Comparison of ENCODE assay signal across 8 cellular contexts in the genomic region with DNA sequence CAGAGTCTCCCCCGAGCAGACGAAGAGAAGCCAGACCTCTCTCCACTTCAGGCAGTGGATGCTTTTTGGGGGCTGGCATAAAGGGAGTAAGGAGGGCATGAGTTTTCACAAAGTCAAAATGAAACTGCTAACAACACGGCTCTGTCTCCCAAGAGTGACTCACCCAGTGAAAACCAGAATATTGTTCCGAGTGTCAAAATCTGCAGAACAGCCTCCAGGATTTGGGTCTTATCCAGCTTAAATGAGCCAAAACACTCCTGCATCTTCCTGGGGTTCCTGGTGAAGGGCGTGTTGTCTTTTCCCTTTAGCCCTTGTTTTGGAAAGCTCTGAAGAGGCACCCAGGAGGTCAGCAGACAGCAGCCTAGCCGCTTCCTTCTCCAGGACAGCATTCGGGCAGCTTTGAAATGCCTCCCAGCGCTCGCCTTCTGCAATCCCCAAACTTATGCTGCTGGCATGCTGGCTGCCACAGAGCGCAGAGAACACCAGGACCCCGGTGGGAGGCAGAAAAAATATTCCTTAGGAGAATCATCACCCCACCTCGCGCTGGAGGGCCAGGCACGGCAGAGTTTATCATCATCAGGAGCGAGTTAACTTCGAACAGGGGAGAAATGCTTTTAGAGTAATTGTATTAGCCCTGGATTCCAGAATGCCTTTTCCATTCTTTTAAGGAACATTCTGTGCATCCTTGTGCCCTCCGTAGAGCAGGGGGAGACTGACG.
DNase-seq lines count a peak whose midpoint lies in the region; ATAC-seq and TF ChIP-seq lines count a peak whose summit lies in the region.

No MANE protein-coding gene starts in this region.

- no peak overlapping the region for H3K4me3 Mint-ChIP-seq in stimulated activated memory B cell treated with anti-CD40 and anti-IgM and Interleukin-4, amounts not matched to agents 10 μg/mL and 1 μg/mL and 100 μg/mL, for 72 hours

- H3K9ac ChIP-seq in adipocyte (ENCODE audit: low read length): peak overlapping the region; percentile 77

- H3K27ac ChIP-seq in HEK293 (ENCODE audit: extremely low read depth, low read depth, low read length): no peak overlapping the region

- no peaks in the 10 kb centered on the region for H3K27me3 ChIP-seq in adipocyte (replicated peaks; ENCODE audit: control insufficient read depth, insufficient read depth, low read length)

- POLR2A ChIA-PET in HEK293 (lab: Yijun Ruan, JAX): interaction anchor here (0.6 kb wide), 1 partner anchor 134 kb away, joined by 3 read pairs; no protein-coding TSS in a partner anchor

- H3K27ac Mint-ChIP-seq in stimulated activated memory B cell treated with anti-CD40 and anti-IgM and Interleukin-4, amounts not matched to agents 10 μg/mL and 1 μg/mL and 100 μg/mL, for 72 hours: no peak overlapping the region

- peak; percentile 38 for ATAC-seq in left ventricle myocardium superior
- peak; percentile 14 for ATAC-seq in stimulated activated memory B cell treated with anti-CD40 and anti-IgM and Interleukin-4, amounts not matched to agents 10 μg/mL and 1 μg/mL and 100 μg/mL, for 72 hours
- no peak for ATAC-seq in GM21723 (IDR thresholded peaks at IDR 0.05; ENCODE audit: unreplicated experiment)
- ATAC-seq in GM21367 (IDR thresholded peaks at IDR 0.05; ENCODE audit: unreplicated experiment): no peak

- peaks cover 78% of the 10 kb centered on the region for H3K27me3 Mint-ChIP-seq in stimulated activated memory B cell treated with anti-CD40 and anti-IgM and Interleukin-4, amounts not matched to agents 10 μg/mL and 1 μg/mL and 100 μg/mL, for 72 hours

- H3K36me3 ChIP-seq in HEK293 (ENCODE audit: control insufficient read depth in 2 of 2, insufficient read depth in 1 of 2, low read length in 2 of 2): no peaks in the 10 kb centered on the region
- H3K36me3 ChIP-seq in adipocyte (ENCODE audit: control insufficient read depth, insufficient read depth, low read length, severe bottlenecking): no peaks in the 10 kb centered on the region

- H3K4me3 ChIP-seq in HEK293 (ENCODE audit: low read depth, low read length) (no peak overlapping the region), adipocyte (ENCODE audit: low read length) (peak overlapping the region; percentile 65)

- DNase-seq in adipocyte (ENCODE audit: low read depth) (peak; percentile 76), left ventricle myocardium superior (no peak), NCI-H187 treated with DMSO at 0.1 percent for 48 hours (lab: John Stamatoyannopoulos, UW) (no peak), HUDEP-2 (lab: John Stamatoyannopoulos, UW; ENCODE audit: unreplicated experiment in 76 of 76) (no peak)

- peaks cover 3% of the 10 kb centered on the region for H3K9me3 Mint-ChIP-seq in stimulated activated memory B cell treated with anti-CD40 and anti-IgM and Interleukin-4, amounts not matched to agents 10 μg/mL and 1 μg/mL and 100 μg/mL, for 72 hours

- H3K9me3 ChIP-seq in HEK293 (ENCODE audit: control insufficient read depth, insufficient read depth, low read depth, low read length): no peaks in the 10 kb centered on the region
- no peaks in the 10 kb centered on the region for H3K9me3 ChIP-seq in adipocyte (ENCODE audit: control insufficient read depth, low read length)

- H3K4me1 Mint-ChIP-seq in stimulated activated memory B cell treated with anti-CD40 and anti-IgM and Interleukin-4, amounts not matched to agents 10 μg/mL and 1 μg/mL and 100 μg/mL, for 72 hours: peaks cover 45% of the 10 kb centered on the region

- peaks cover 12% of the 10 kb centered on the region for H3K36me3 Mint-ChIP-seq in stimulated activated memory B cell treated with anti-CD40 and anti-IgM and Interleukin-4, amounts not matched to agents 10 μg/mL and 1 μg/mL and 100 μg/mL, for 72 hours

- no peak for TF ChIP-seq CTCF in HEK293 (tag by site-specific recombination; IDR thresholded peaks at IDR 0.05)

- CTCF ChIA-PET in HEK293 (lab: Yijun Ruan, JAX): interaction anchor here (0.6 to 1.4 kb wide), 3 partner anchors 9 to 1336 kb away, joined by 3 read pairs; no protein-coding TSS in a partner anchor

- intact Hi-C loops in left ventricle myocardium superior (cut with micrococcal nuclease): no loop called here

- H3K4me1 ChIP-seq in HEK293 (ENCODE audit: control insufficient read depth, insufficient read depth, low read length): no peaks in the 10 kb centered on the region; the same call in 1 of the 2 replicates
- peaks cover 74% of the 10 kb centered on the region for H3K4me1 ChIP-seq in adipocyte (ENCODE audit: control insufficient read depth, insufficient read depth, low read length)

TF ChIP-seq in HEK293, 187 proteins besides CTCF, POLR2A, EP300 and RAD21:
- TF ChIP-seq ZNF600 (tag by site-specific recombination; IDR thresholded peaks at IDR 0.05) (peak; percentile 79), ZBTB20 (tag by site-specific recombination; IDR thresholded peaks at IDR 0.05) (0 out of 2 replicates have a peak, but pooled peaks have one; percentile 9), GLIS1 (tag by site-specific recombination; IDR thresholded peaks at IDR 0.05) (peak; percentile 86), ZNF24 (tag by site-specific recombination; IDR thresholded peaks at IDR 0.05) (no peak)
- TF ChIP-seq, protein P1, sequence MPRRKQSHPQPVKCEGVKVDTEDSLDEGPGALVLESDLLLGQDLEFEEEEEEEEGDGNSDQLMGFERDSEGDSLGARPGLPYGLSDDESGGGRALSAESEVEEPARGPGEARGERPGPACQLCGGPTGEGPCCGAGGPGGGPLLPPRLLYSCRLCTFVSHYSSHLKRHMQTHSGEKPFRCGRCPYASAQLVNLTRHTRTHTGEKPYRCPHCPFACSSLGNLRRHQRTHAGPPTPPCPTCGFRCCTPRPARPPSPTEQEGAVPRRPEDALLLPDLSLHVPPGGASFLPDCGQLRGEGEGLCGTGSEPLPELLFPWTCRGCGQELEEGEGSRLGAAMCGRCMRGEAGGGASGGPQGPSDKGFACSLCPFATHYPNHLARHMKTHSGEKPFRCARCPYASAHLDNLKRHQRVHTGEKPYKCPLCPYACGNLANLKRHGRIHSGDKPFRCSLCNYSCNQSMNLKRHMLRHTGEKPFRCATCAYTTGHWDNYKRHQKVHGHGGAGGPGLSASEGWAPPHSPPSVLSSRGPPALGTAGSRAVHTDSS (tag by site-specific recombination; IDR thresholded peaks at IDR 0.05): no peak

Comparison
In these comparisons a context has a peak if more than half of its experiments do, and no peak if none do; other contexts are left out.
1. ATAC-seq: peak in left ventricle myocardium superior (single experiment) and stimulated activated memory B cell treated with anti-CD40 and anti-IgM and Interleukin-4, amounts not matched to agents 10 μg/mL and 1 μg/mL and 100 μg/mL, for 72 hours (single experiment); none in GM21723 (single experiment) and GM21367 (single experiment).